ENCODE assay signal across 15 cellular contexts in genomic region chr7:115707684-115708341, GRCh38.
DNase-seq lines count a peak whose midpoint lies in the region; ATAC-seq and TF ChIP-seq lines count a peak whose summit lies in the region.
"Had no signal": no experiment of that assay in that cellular context is flagged by ENCODE, and none has a peak within 500 bp of the region (broad histone marks: within the 10 kb centered on the region; RNA-seq: fewer than 3 reads in every experiment).

No MANE protein-coding gene starts in this region.

- H3K4me2 ChIP-seq in HCT116 (ENCODE audit: low read length) (no peak overlapping the region), OCI-LY3 (ENCODE audit: low read length) (peak overlapping the region; percentile 45)

- H3K9me3 ChIP-seq in HCT116 (ENCODE audit: control insufficient read depth in 1 of 2, insufficient read depth in 1 of 2, low read depth in 1 of 2, low read length in 2 of 2) = no peaks in the 10 kb centered on the region
- no peaks in the 10 kb centered on the region for H3K9me3 ChIP-seq in OCI-LY3 (ENCODE audit: insufficient read depth, low read length)
- no peaks in the 10 kb centered on the region for H3K9me3 ChIP-seq in endodermal cell (ENCODE audit: control insufficient read depth, low read length)

- intact Hi-C loops in HCT116 (cut with micrococcal nuclease) = loop anchor here (2.0 to 10.0 kb wide), 2 partner anchors 623 to 843 kb away; no protein-coding TSS in a partner anchor

- no peaks in the 10 kb centered on the region for H3K9me3 Mint-ChIP-seq in endodermal cell
- H3K9me3 Mint-ChIP-seq: activated CD4-positive, alpha-beta T cell treated with anti-CD3 and anti-CD28 coated beads, Interleukin-2, amount 10 ng/mL, durations not matched to agents 7 days and 5 days; activated T-helper 1 cell treated with anti-CD3 and anti-CD28 coated beads, Interleukin-12 subunit alpha, Interleukin-12 subunit beta, Interleukin-2, Interleukin-4 antibody, amounts not matched to agents 30 ng/mL and 10 ng/mL and 1 ng/mL, durations not matched to agents 14 hours and 24 hours and 36 hours; effector memory CD8-positive, alpha-beta T cell; nephron had no signal

- H3K79me2 ChIP-seq in HCT116 (ENCODE audit: insufficient read depth, low read length) (no peaks in the 10 kb centered on the region), OCI-LY3 (ENCODE audit: low read length) (no peaks in the 10 kb centered on the region)

- H3K9me2 ChIP-seq in HCT116 (ENCODE audit: insufficient read depth) = no peaks in the 10 kb centered on the region

- TF ChIP-seq CTCF in HCT116 (IDR thresholded peaks at IDR 0.05 in 2 of 3, conservative IDR thresholded peaks at IDR 0.05 in 1 of 3; ENCODE audit: borderline replicate concordance in 1 of 3, insufficient read depth in 1 of 3, low read depth in 2 of 3, low read length in 2 of 3) (no peak), OCI-LY3 (IDR thresholded peaks at IDR 0.05; ENCODE audit: low read depth, low read length) (no peak), endodermal cell (conservative IDR thresholded peaks at IDR 0.05) (no peak)

- H3K9ac ChIP-seq in HCT116 (ENCODE audit: low read length) = no peak overlapping the region
- H3K9ac ChIP-seq in OCI-LY3 (ENCODE audit: low read length) = no peak overlapping the region
- no peak overlapping the region for H3K9ac ChIP-seq in endodermal cell (ENCODE audit: extremely low read depth, low read length, poor library complexity, severe bottlenecking)

- 76 to 91% methylated on average over 8 to 9 of the region's 9 CpGs for WGBS in endodermal cell (ENCODE audit: insufficient coverage in 1 of 2, insufficient read length in 1 of 2), 2 experiments

- POLR2A ChIA-PET in HCT116 (lab: Charles Lee) = interaction anchor here (0.9 kb wide), 1 partner anchor 12 kb away, joined by 3 read pairs; no protein-coding TSS in a partner anchor

- H4K20me1 ChIP-seq in HCT116 (ENCODE audit: insufficient read depth) (no peaks in the 10 kb centered on the region), OCI-LY3 (ENCODE audit: insufficient read depth, low read length) (no peaks in the 10 kb centered on the region)

- H3K27me3 Mint-ChIP-seq in endodermal cell (ENCODE audit: insufficient read depth) = no peaks in the 10 kb centered on the region
- H3K27me3 Mint-ChIP-seq: activated CD4-positive, alpha-beta T cell treated with anti-CD3 and anti-CD28 coated beads, Interleukin-2, amount 10 ng/mL, durations not matched to agents 7 days and 5 days; CD4-positive, CD25-positive, alpha-beta regulatory T cell; effector memory CD8-positive, alpha-beta T cell had no signal

- RAD21 ChIA-PET in HCT116 (lab: Charles Lee; ENCODE audit: low non-redundant PET in 1 of 2, low total read pairs in 2 of 2, uncharacterized antibody in 2 of 2, unreplicated experiment in 2 of 2) = interaction anchor here in 1 of 2 experiments (1.1 kb wide), 1 partner anchor 620 kb away, joined by 3 read pairs; no protein-coding TSS in a partner anchor

- H3K4me3 Mint-ChIP-seq in endodermal cell = no peak overlapping the region
- H3K4me3 Mint-ChIP-seq: activated CD4-positive, alpha-beta T cell treated with anti-CD3 and anti-CD28 coated beads, Interleukin-2, amount 10 ng/mL, durations not matched to agents 7 days and 5 days; activated T-helper 1 cell treated with anti-CD3 and anti-CD28 coated beads, Interleukin-12 subunit alpha, Interleukin-12 subunit beta, Interleukin-2, Interleukin-4 antibody, amounts not matched to agents 30 ng/mL and 10 ng/mL and 1 ng/mL, durations not matched to agents 14 hours and 24 hours and 36 hours; CD4-positive, CD25-positive, alpha-beta regulatory T cell; effector memory CD8-positive, alpha-beta T cell; nephron had no signal

- H3K4me1 ChIP-seq in HCT116 (ENCODE audit: control insufficient read depth in 1 of 2, insufficient read depth in 2 of 2, low read length in 2 of 2) (no peaks in the 10 kb centered on the region), OCI-LY3 (ENCODE audit: low read length) (0 out of 2 replicates have a peak, but pooled peaks cover 4% of the 10 kb centered on the region), endodermal cell (ENCODE audit: control insufficient read depth, insufficient read depth, low read length) (no peaks in the 10 kb centered on the region)

- no peak overlapping the region for H3K4me3 ChIP-seq in HCT116 (replicated peaks in 1 of 2; ENCODE audit: low read depth in 1 of 2, low read length in 2 of 2)
- H3K4me3 ChIP-seq in OCI-LY3 (ENCODE audit: low read length) = peak overlapping the region; percentile 51
- H3K4me3 ChIP-seq in endodermal cell (ENCODE audit: low read length) = no peak overlapping the region
- H3K4me3 ChIP-seq: skin epidermis had no signal

- H2AFZ ChIP-seq in HCT116 (ENCODE audit: low read depth, low read length, poor library complexity, severe bottlenecking) = no peak overlapping the region
- H2AFZ ChIP-seq in OCI-LY3 (ENCODE audit: low read depth, low read length) = peak overlapping the region; percentile 78

- no peaks in the 10 kb centered on the region for H3K4me1 Mint-ChIP-seq in endodermal cell
- H3K4me1 Mint-ChIP-seq: activated CD4-positive, alpha-beta T cell treated with anti-CD3 and anti-CD28 coated beads, Interleukin-2, amount 10 ng/mL, durations not matched to agents 7 days and 5 days; CD4-positive, CD25-positive, alpha-beta regulatory T cell; nephron had no signal

- TF ChIP-seq RAD21 in HCT116 (IDR thresholded peaks at IDR 0.05; ENCODE audit: low read depth) = no peak

- H3K36me3 ChIP-seq in HCT116 (ENCODE audit: control insufficient read depth in 1 of 2, insufficient read depth in 2 of 2, low read length in 2 of 2) (no peaks in the 10 kb centered on the region), OCI-LY3 (replicated peaks; ENCODE audit: low read depth, low read length) (no peaks in the 10 kb centered on the region), endodermal cell (ENCODE audit: control insufficient read depth, insufficient read depth, low read length) (no peaks in the 10 kb centered on the region)

- peak; percentile 58 for ATAC-seq in HCT116
- ATAC-seq in GM21390 (IDR thresholded peaks at IDR 0.05; ENCODE audit: unreplicated experiment) = no peak
- ATAC-seq: effector memory CD8-positive, alpha-beta T cell had no signal

- no peak for TF ChIP-seq POLR2A in HCT116 (IDR thresholded peaks at IDR 0.05; ENCODE audit: borderline replicate concordance, extremely low read depth, insufficient read depth, insufficient read length)

- H3K27ac ChIP-seq in HCT116 (ENCODE audit: low read depth, low read length) (no peak overlapping the region), OCI-LY3 (ENCODE audit: low read length) (no peak overlapping the region), endodermal cell (ENCODE audit: low read depth, low read length) (no peak overlapping the region)
- H3K27ac ChIP-seq: skin epidermis had no signal

- H3K36me3 Mint-ChIP-seq in endodermal cell (ENCODE audit: low read depth) = no peaks in the 10 kb centered on the region
- H3K36me3 Mint-ChIP-seq: CD4-positive, CD25-positive, alpha-beta regulatory T cell had no signal

- CTCF ChIA-PET in HCT116 (lab: Charles Lee) = interaction anchor here (1.0 to 3.5 kb wide), 7 partner anchors 16 to 1626 kb away, joined by 3 to 19 read pairs (median 7); no protein-coding TSS in a partner anchor

- H3K27me3 ChIP-seq in HCT116 (ENCODE audit: insufficient read depth, low read length) (no peaks in the 10 kb centered on the region), OCI-LY3 (ENCODE audit: low read depth, low read length) (no peaks in the 10 kb centered on the region), endodermal cell (ENCODE audit: control insufficient read depth, insufficient read depth, low read length, poor library complexity, severe bottlenecking) (no peaks in the 10 kb centered on the region)

- DNase-seq in HCT116 (ENCODE audit: low read depth, low spot score) (no peak), NCI-H1694 (lab: John Stamatoyannopoulos, UW) (peak; percentile 56), myocyte (ENCODE audit: low read depth) (peak; percentile 8), endodermal cell (no peak), NCI-H2227 (lab: John Stamatoyannopoulos, UW; ENCODE audit: unreplicated experiment) (no peak)
- DNase-seq: activated CD4-positive, alpha-beta T cell treated with anti-CD3 and anti-CD28 coated beads, Interleukin-2, amount 10 ng/mL, durations not matched to agents 7 days and 5 days; aorta; CD4-positive, CD25-positive, alpha-beta regulatory T cell; effector memory CD8-positive, alpha-beta T cell; left cardiac atrium had no signal

- no TSS peak for BruUV-seq in HCT116 (replicated peaks; lab: Mats Ljungman, UMichigan)

- H3K27ac Mint-ChIP-seq in endodermal cell = no peak overlapping the region
- H3K27ac Mint-ChIP-seq: activated CD4-positive, alpha-beta T cell treated with anti-CD3 and anti-CD28 coated beads, Interleukin-2, amount 10 ng/mL, durations not matched to agents 7 days and 5 days; activated T-helper 1 cell treated with anti-CD3 and anti-CD28 coated beads, Interleukin-12 subunit alpha, Interleukin-12 subunit beta, Interleukin-2, Interleukin-4 antibody, amounts not matched to agents 30 ng/mL and 10 ng/mL and 1 ng/mL, durations not matched to agents 14 hours and 24 hours and 36 hours; CD4-positive, CD25-positive, alpha-beta regulatory T cell; effector memory CD8-positive, alpha-beta T cell; nephron had no signal

TF ChIP-seq in HCT116, 20 proteins besides CTCF, POLR2A, EP300 and RAD21:
- TF ChIP-seq CBX3 (IDR thresholded peaks at IDR 0.05; ENCODE audit: low read depth) (no peak), JUND (IDR thresholded peaks at IDR 0.05) (no peak), ZNF274 (IDR thresholded peaks at IDR 0.05; ENCODE audit: low read depth, low read length) (no peak), EZH2phosphoT487 (IDR thresholded peaks at IDR 0.05; ENCODE audit: borderline replicate concordance) (no peak), YY1 (IDR thresholded peaks at IDR 0.05; ENCODE audit: extremely low read depth, insufficient replicate concordance, low read depth, low read length) (no peak), FOSL1 (IDR thresholded peaks at IDR 0.05; ENCODE audit: low read depth) (no peak), MAX (IDR thresholded peaks at IDR 0.05) (no peak), EZH2 (IDR thresholded peaks at IDR 0.05) (no peak), SRF (IDR thresholded peaks at IDR 0.05; ENCODE audit: low read depth) (no peak), TCF7L2 (IDR thresholded peaks at IDR 0.05; ENCODE audit: borderline replicate concordance, extremely low read depth, insufficient read depth, insufficient read length) (no peak)

Comparison
In these comparisons a context has a peak if more than half of its experiments do, and no peak if none do; other contexts are left out.
1. DNase-seq: peak in NCI-H1694 (single experiment) and myocyte (single experiment); none in HCT116 (single experiment), endodermal cell (single experiment) and NCI-H2227 (single experiment).